In genomic region chr9:20684035-20684864, GRCh38 we compare ENCODE assay signal across 8 cellular contexts. TPM values are rescaled to one million over a fixed set of nuclear protein-coding genes. Genes with fewer than 3 reads are reported as not detected.
A peak's percentile ranks its signal among the peaks of the same experiment; 100 is the strongest.
DNase-seq lines count a peak whose midpoint lies in the region; TF ChIP-seq lines count a peak whose summit lies in the region.

Gene FOCAD (plus strand): TSS chr9:20684259. CDS start chr9:20715354, 31,095 bp downstream.

- peak; percentile 77 for TF ChIP-seq POLR2A in suprapubic skin (IDR thresholded peaks at IDR 0.05)

- no peaks in the 10 kb centered on the region for H3K27me3 ChIP-seq in H7 (ENCODE audit: control insufficient read depth, insufficient read depth, low read length)
- H3K27me3 ChIP-seq in suprapubic skin = no peaks in the 10 kb centered on the region

- H3K9me3 ChIP-seq in suprapubic skin = no peaks in the 10 kb centered on the region

- no peaks in the 10 kb centered on the region for H3K36me3 ChIP-seq in H7 (replicated peaks; ENCODE audit: control insufficient read depth, insufficient read depth, low read length)
- no peaks in the 10 kb centered on the region for H3K36me3 ChIP-seq in suprapubic skin

- no peak for TF ChIP-seq EP300 in suprapubic skin (IDR thresholded peaks at IDR 0.05)

- DNase-seq in ELR (ENCODE audit: low read depth) = peak; percentile 96
- DNase-seq in H7 = peak; percentile 97
- peak; percentile 96 for DNase-seq in M059J (ENCODE audit: low read depth)
- peak; percentile 87 for DNase-seq in SIG-M5 treated with dmso at 0.1 percent for 504 hours (lab: John Stamatoyannopoulos, UW; ENCODE audit: unreplicated experiment)
- DNase-seq in activated naive CD4-positive, alpha-beta T cell treated with anti-CD3 and anti-CD28 coated beads, Interleukin-2, amount 10 ng/mL, durations not matched to agents 7 days and 5 days = peak; percentile 96
- peak; percentile 97 for DNase-seq in germinal center (ENCODE audit: low spot score)
- DNase-seq in nucleus accumbens (lab: John Stamatoyannopoulos, UW) = peak; percentile 63 to 98 (median 93)
- DNase-seq in suprapubic skin (ENCODE audit: low spot score in 2 of 2) = peak; percentile 95 to 96

- H3K36me3 Mint-ChIP-seq in activated naive CD4-positive, alpha-beta T cell treated with anti-CD3 and anti-CD28 coated beads, Interleukin-2, amount 10 ng/mL, durations not matched to agents 7 days and 5 days = no peaks in the 10 kb centered on the region

- H3K4me1 ChIP-seq in suprapubic skin = peaks cover 24% of the 10 kb centered on the region

- WGBS in suprapubic skin = under 1% methylated on average over 26 of the region's 77 CpGs

- no peak for TF ChIP-seq CTCF in suprapubic skin (IDR thresholded peaks at IDR 0.05)

- H3K4me1 Mint-ChIP-seq in activated naive CD4-positive, alpha-beta T cell treated with anti-CD3 and anti-CD28 coated beads, Interleukin-2, amount 10 ng/mL, durations not matched to agents 7 days and 5 days = peaks cover 26% of the 10 kb centered on the region

- H3K9me3 Mint-ChIP-seq in activated naive CD4-positive, alpha-beta T cell treated with anti-CD3 and anti-CD28 coated beads, Interleukin-2, amount 10 ng/mL, durations not matched to agents 7 days and 5 days = no peaks in the 10 kb centered on the region

- peak within 1 kb of the TSS; percentile 85 for H3K4me3 Mint-ChIP-seq in activated naive CD4-positive, alpha-beta T cell treated with anti-CD3 and anti-CD28 coated beads, Interleukin-2, amount 10 ng/mL, durations not matched to agents 7 days and 5 days

- peak within 1 kb of the TSS; percentile 89 for H3K27ac Mint-ChIP-seq in activated naive CD4-positive, alpha-beta T cell treated with anti-CD3 and anti-CD28 coated beads, Interleukin-2, amount 10 ng/mL, durations not matched to agents 7 days and 5 days

- no peaks in the 10 kb centered on the region for H3K27me3 Mint-ChIP-seq in activated naive CD4-positive, alpha-beta T cell treated with anti-CD3 and anti-CD28 coated beads, Interleukin-2, amount 10 ng/mL, durations not matched to agents 7 days and 5 days

- CTCF ChIA-PET in activated naive CD4-positive, alpha-beta T cell treated with anti-CD3 and anti-CD28 coated beads, Interleukin-2, amount 10 ng/mL, durations not matched to agents 7 days and 5 days (lab: Charles Lee) = interaction anchor here (0.6 to 1.7 kb wide), 8 partner anchors 53 to 759 kb away, joined by 3 to 7 read pairs (median 4); partner anchors contain the start of gene MLLT3

- H3K4me3 ChIP-seq in H7 (ENCODE audit: insufficient read depth, low read depth, low read length) (peak within 1 kb of the TSS; percentile 83), suprapubic skin (peak within 1 kb of the TSS; percentile 70)

- peak within 1 kb of the TSS; percentile 90 for H3K27ac ChIP-seq in suprapubic skin

RNA-seq across cellular contexts. Expression of gene FOCAD, which starts in this region (rescaled TPM):
- 41.8 and 45.3 TPM in 2 replicates for total RNA-seq in H7 (2014; rRNA removed; shearing (Covaris generic))
- total RNA-seq in M059J (2014; rRNA removed; shearing (Covaris generic)) = 36.2 and 39.6 TPM in 2 replicates
- 10 to 100 TPM; 24.0 to 64.5 (median 33.1) TPM for total RNA-seq in suprapubic skin

Comparison
In these comparisons a context has a peak if more than half of its experiments do, and no peak if none do; other contexts are left out.
1. Peak in every context shown above with its lines: DNase-seq, H3K4me3 ChIP-seq and H3K27ac ChIP-seq.